24 cellular contexts compared by ENCODE assay signal in genomic region chr16:87587636-87588035, GRCh38. TPM values are rescaled to one million over a fixed set of nuclear protein-coding genes. Genes with fewer than 3 reads are reported as not detected.
DNase-seq lines count a peak whose midpoint lies in the region; ATAC-seq and TF ChIP-seq lines count a peak whose summit lies in the region.
"Had no signal": no experiment of that assay in that cellular context is flagged by ENCODE, and none has a peak within 500 bp of the region (broad histone marks: within the 10 kb centered on the region; RNA-seq: fewer than 3 reads in every experiment).

No MANE protein-coding gene starts in this region.

- no peak overlapping the region for H3K27ac ChIP-seq in right atrium auricular region
- H3K27ac ChIP-seq in mesenchymal stem cell (ENCODE audit: low read length, poor library complexity, severe bottlenecking) = no peak overlapping the region
- no peak overlapping the region for H3K27ac ChIP-seq in osteoblast (ENCODE audit: low read depth, low read length)
- H3K27ac ChIP-seq: BLaER1 had no signal

- H2BK15ac ChIP-seq in mesenchymal stem cell (ENCODE audit: low read depth, poor library complexity, severe bottlenecking) = peak overlapping the region; percentile 31

- no peak overlapping the region for H3K4me3 Mint-ChIP-seq in glutamatergic neuron (ENCODE audit: unreplicated experiment)
- H3K4me3 Mint-ChIP-seq: CD14-positive monocyte; CD4-positive, alpha-beta memory T cell; CD4-positive, CD25-positive, alpha-beta regulatory T cell; CD8-positive, alpha-beta memory T cell had no signal

- no peaks in the 10 kb centered on the region for H3K36me3 Mint-ChIP-seq in glutamatergic neuron (ENCODE audit: unreplicated experiment)
- H3K36me3 Mint-ChIP-seq: CD14-positive monocyte; CD4-positive, alpha-beta memory T cell; CD4-positive, CD25-positive, alpha-beta regulatory T cell; CD8-positive, alpha-beta memory T cell had no signal

- H2AFZ ChIP-seq in mesenchymal stem cell (ENCODE audit: low read depth, low read length) (no peak overlapping the region), osteoblast (ENCODE audit: low read length) (no peak overlapping the region)

- H3K4me3 ChIP-seq in right atrium auricular region = no peak overlapping the region
- no peak overlapping the region for H3K4me3 ChIP-seq in mesenchymal stem cell (ENCODE audit: insufficient read depth in 1 of 2, low read depth in 1 of 2, low read length in 2 of 2)
- H3K4me3 ChIP-seq in osteoblast (ENCODE audit: insufficient read depth, low read length) = no peak overlapping the region
- H3K4me3 ChIP-seq: BLaER1, GM12878 had no signal

- H3K4me1 ChIP-seq in right atrium auricular region = peaks cover 0 to 4% of the 10 kb centered on the region in 2 donors
- peaks cover 14% of the 10 kb centered on the region for H3K4me1 ChIP-seq in mesenchymal stem cell (ENCODE audit: control insufficient read depth, insufficient read depth, low read depth, low read length)
- H3K4me1 ChIP-seq in osteoblast (ENCODE audit: insufficient read depth, low read length) = peaks cover 19% of the 10 kb centered on the region
- H3K4me1 ChIP-seq: BLaER1 had no signal

- H3K79me1 ChIP-seq in mesenchymal stem cell (replicated peaks; ENCODE audit: low read length, poor library complexity, severe bottlenecking) = no peaks in the 10 kb centered on the region

- no peak overlapping the region for H3K9ac ChIP-seq in mesenchymal stem cell (ENCODE audit: low read length)
- H3K9ac ChIP-seq: BLaER1 had no signal

- H2BK12ac ChIP-seq in mesenchymal stem cell (ENCODE audit: low read length in 2 of 2) = peak overlapping the region in 1 of 2 experiments; percentile 61

- H4K8ac ChIP-seq in mesenchymal stem cell (ENCODE audit: low read length) = no peak overlapping the region

- DNase-seq in Right ventricle myocardium inferior (ENCODE audit: missing footprints) (peak; percentile 37), right atrium auricular region (ENCODE audit: low spot score) (no peak), mesenchymal stem cell (no peak), osteoblast (ENCODE audit: insufficient read length, low spot score, missing footprints) (peak; percentile 55), NCI-H446 (lab: John Stamatoyannopoulos, UW) (no peak), glutamatergic neuron (no peak)
- DNase-seq: 8988T; ACHN; BE2C; C1 segment of cervical spinal cord; CD4-positive, alpha-beta memory T cell; CD4-positive, CD25-positive, alpha-beta regulatory T cell; CD8-positive, alpha-beta memory T cell; COR-L47; DMS 273 treated with DMSO at 0.1 percent for 48 hours; DMS153; DMS53; DMS79; DND-41; EL; GDM1 had no signal

- intact Hi-C loops in Right ventricle myocardium inferior (cut with DNase I) = loop anchor here (1.0 to 2.0 kb wide), 2 partner anchors 47 to 182 kb away; no protein-coding TSS in a partner anchor

- H3K9me3 ChIP-seq in right atrium auricular region (no peaks in the 10 kb centered on the region), mesenchymal stem cell (ENCODE audit: control insufficient read depth, low read length) (no peaks in the 10 kb centered on the region), osteoblast (ENCODE audit: low read depth, low read length) (no peaks in the 10 kb centered on the region)
- H3K9me3 ChIP-seq: BE2C, BLaER1 had no signal

- no peaks in the 10 kb centered on the region for H3K79me2 ChIP-seq in osteoblast (ENCODE audit: insufficient read depth, low read length)

- no peak overlapping the region for H3K23ac ChIP-seq in mesenchymal stem cell (ENCODE audit: low read length in 2 of 2)

- H3K4me2 ChIP-seq in mesenchymal stem cell (ENCODE audit: low read length, poor library complexity, severe bottlenecking) (no peak overlapping the region), osteoblast (ENCODE audit: insufficient read depth, low read length) (no peak overlapping the region)
- H3K4me2 ChIP-seq: BLaER1 had no signal

- H3K36me3 ChIP-seq in right atrium auricular region (no peaks in the 10 kb centered on the region), mesenchymal stem cell (ENCODE audit: control insufficient read depth in 1 of 2, insufficient read depth in 2 of 2, low read depth in 1 of 2, low read length in 2 of 2) (no peaks in the 10 kb centered on the region), osteoblast (ENCODE audit: insufficient read depth, low read length) (no peaks in the 10 kb centered on the region)
- H3K36me3 ChIP-seq: BE2C, BLaER1 had no signal

- TF ChIP-seq CTCF in right atrium auricular region (IDR thresholded peaks at IDR 0.05) (no peak), osteoblast (IDR thresholded peaks at IDR 0.05; ENCODE audit: extremely low read depth, low read depth, low read length) (no peak), glutamatergic neuron (IDR thresholded peaks at IDR 0.05; ENCODE audit: partially characterized antibody, unreplicated experiment) (no peak)

- H2AK5ac ChIP-seq in mesenchymal stem cell (ENCODE audit: low read length, severe bottlenecking) = no peak overlapping the region

- ATAC-seq in Right ventricle myocardium inferior = no peak
- ATAC-seq: GM12878 had no signal

- no peaks in the 10 kb centered on the region for H4K20me1 ChIP-seq in osteoblast (ENCODE audit: insufficient read depth, low read length)
- H4K20me1 ChIP-seq: BLaER1 had no signal

- no peaks in the 10 kb centered on the region for H3K27me3 ChIP-seq in right atrium auricular region
- peaks cover 42 to 46% of the 10 kb centered on the region in 2 experiments for H3K27me3 ChIP-seq in mesenchymal stem cell (ENCODE audit: control insufficient read depth in 1 of 2, insufficient read depth in 1 of 2, low read length in 2 of 2)
- peaks cover 24% of the 10 kb centered on the region for H3K27me3 ChIP-seq in osteoblast (ENCODE audit: insufficient read depth, low read length)
- H3K27me3 ChIP-seq: BLaER1 had no signal

- H3K4ac ChIP-seq in mesenchymal stem cell (ENCODE audit: low read depth in 1 of 2, low read length in 2 of 2) = no peak overlapping the region

- peaks cover 9% of the 10 kb centered on the region for H3K27me3 Mint-ChIP-seq in glutamatergic neuron (ENCODE audit: unreplicated experiment)
- H3K27me3 Mint-ChIP-seq: CD4-positive, CD25-positive, alpha-beta regulatory T cell had no signal

- H3K9me3 Mint-ChIP-seq in glutamatergic neuron (ENCODE audit: unreplicated experiment) = no peaks in the 10 kb centered on the region
- H3K9me3 Mint-ChIP-seq: CD14-positive monocyte; CD4-positive, alpha-beta memory T cell; CD4-positive, CD25-positive, alpha-beta regulatory T cell; CD8-positive, alpha-beta memory T cell had no signal

- no peak overlapping the region for H2BK120ac ChIP-seq in mesenchymal stem cell (ENCODE audit: low read depth, low read length)

- H3K14ac ChIP-seq in mesenchymal stem cell (ENCODE audit: low read length in 2 of 2) = no peak overlapping the region

- no peak overlapping the region for H2BK5ac ChIP-seq in mesenchymal stem cell (ENCODE audit: low read depth, low read length, poor library complexity, severe bottlenecking)

- WGBS in mesenchymal stem cell = 91% methylated on average over 9 of the region's 9 CpGs

- no peak overlapping the region for H3K27ac Mint-ChIP-seq in glutamatergic neuron (ENCODE audit: unreplicated experiment)
- H3K27ac Mint-ChIP-seq: CD14-positive monocyte; CD4-positive, alpha-beta memory T cell; CD8-positive, alpha-beta memory T cell had no signal

- peaks cover 12% of the 10 kb centered on the region for H3K4me1 Mint-ChIP-seq in glutamatergic neuron (ENCODE audit: low read depth, unreplicated experiment)
- H3K4me1 Mint-ChIP-seq: CD4-positive, alpha-beta memory T cell; CD8-positive, alpha-beta memory T cell had no signal

- H3K18ac ChIP-seq in mesenchymal stem cell (ENCODE audit: low read depth in 1 of 2, low read length in 2 of 2) = no peak overlapping the region

- no peak overlapping the region for H4K91ac ChIP-seq in mesenchymal stem cell (ENCODE audit: low read length)

RNA-seq across cellular contexts. Expression of gene JPH3, which starts 14.7 kb away (rescaled TPM):
- not detected for total RNA-seq in Right ventricle myocardium inferior
- under 1 TPM; 0.08 to 0.11 TPM for total RNA-seq in right atrium auricular region
- polyA plus RNA-seq in mesenchymal stem cell (2013, experiment 1 of 2) = 0.03 TPM
- polyA plus RNA-seq in mesenchymal stem cell (2013, experiment 2 of 2) = not detected
- total RNA-seq in osteoblast = under 0.01 TPM in 1 of 2 replicates, not detected in the other
- total RNA-seq in glutamatergic neuron (ENCODE audit: unreplicated experiment) = 10.5 TPM
- total RNA-seq: CD4-positive, CD25-positive, alpha-beta regulatory T cell; CD8-positive, alpha-beta memory T cell; GM12878 had no signal
- polyA plus RNA-seq: CD14-positive monocyte; CD4-positive, alpha-beta memory T cell; CD4-positive, CD25-positive, alpha-beta regulatory T cell; CD8-positive, alpha-beta memory T cell had no signal

Comparison
In these comparisons a context has a peak if more than half of its experiments do, and no peak if none do; other contexts are left out.
1. DNase-seq: peak in Right ventricle myocardium inferior (single experiment) and osteoblast (single experiment); none in right atrium auricular region (single experiment), mesenchymal stem cell (single experiment), NCI-H446 (0 of 2) and glutamatergic neuron (single experiment).
2. RNA of gene JPH3, which starts 14.7 kb away (total RNA-seq): 10.5 TPM in glutamatergic neuron (single experiment); 0.08 to 0.11 TPM in right atrium auricular region, not detected in Right ventricle myocardium inferior (single experiment) and under 0.01 TPM in osteoblast; every median in the first group is over 10 times any median in the second.